ENCODE assay signal across 8 cellular contexts in the genomic region with DNA sequence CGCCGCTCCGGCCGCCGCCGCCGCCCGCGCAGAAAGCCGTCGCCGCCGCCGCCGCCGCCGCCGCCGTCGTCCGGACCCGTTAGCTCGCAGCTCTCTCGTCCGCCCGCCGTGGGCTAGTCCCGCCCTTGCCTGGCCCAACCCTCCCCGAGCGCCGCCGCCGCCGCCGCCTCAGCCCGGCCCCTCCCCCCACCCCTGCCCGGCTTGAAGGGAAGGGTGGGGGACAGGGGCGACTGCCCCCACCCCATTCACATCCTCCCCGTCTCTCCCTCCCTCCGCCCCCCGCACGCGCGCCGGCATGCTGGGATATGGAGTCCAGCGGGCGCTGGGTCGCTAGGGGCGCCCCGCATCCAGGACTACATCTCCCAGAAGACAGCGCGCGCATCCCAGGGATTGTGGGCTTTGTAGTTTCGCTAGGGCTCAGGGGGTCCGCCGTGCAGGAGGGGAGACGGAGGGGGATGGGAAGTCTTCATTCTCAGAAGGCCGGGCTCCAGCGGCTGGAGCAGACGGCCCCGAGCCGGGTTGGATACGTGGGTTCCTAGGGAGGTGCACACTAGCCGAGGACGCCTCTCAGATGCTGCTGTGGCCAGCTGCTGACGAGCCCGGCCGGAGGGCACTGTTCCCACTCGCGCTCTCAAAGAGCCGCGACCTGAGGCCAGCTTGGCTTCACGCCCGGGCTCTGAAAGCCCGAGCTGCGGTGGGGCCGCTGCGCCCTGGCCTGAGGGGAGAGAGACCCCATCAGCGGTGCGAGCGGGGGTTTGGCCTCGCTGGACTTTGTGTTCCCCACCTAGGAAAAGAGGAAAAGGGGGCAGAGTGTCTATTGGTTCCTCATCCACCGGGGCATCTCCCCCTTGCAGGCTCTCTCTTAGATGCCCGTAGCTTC. TPM values are rescaled to one million over a fixed set of nuclear protein-coding genes. Genes with fewer than 3 reads are reported as not detected.
A peak's percentile ranks its signal among the peaks of the same experiment; 100 is the strongest.
DNase-seq lines count a peak whose midpoint lies in the region; ATAC-seq, FAIRE-seq and TF ChIP-seq lines count a peak whose summit lies in the region.

A gene with protein sequence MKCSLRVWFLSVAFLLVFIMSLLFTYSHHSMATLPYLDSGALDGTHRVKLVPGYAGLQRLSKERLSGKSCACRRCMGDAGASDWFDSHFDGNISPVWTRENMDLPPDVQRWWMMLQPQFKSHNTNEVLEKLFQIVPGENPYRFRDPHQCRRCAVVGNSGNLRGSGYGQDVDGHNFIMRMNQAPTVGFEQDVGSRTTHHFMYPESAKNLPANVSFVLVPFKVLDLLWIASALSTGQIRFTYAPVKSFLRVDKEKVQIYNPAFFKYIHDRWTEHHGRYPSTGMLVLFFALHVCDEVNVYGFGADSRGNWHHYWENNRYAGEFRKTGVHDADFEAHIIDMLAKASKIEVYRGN (minus strand): TSS at position 118 of the 880 bp plus-strand sequence. CDS start 40,570 bp downstream, outside the sequence.

- H3K36me3 Mint-ChIP-seq in T-helper 17 cell (ENCODE audit: low read depth), result peaks cover 5% of the 10 kb centered on the region

- peak within 1 kb of the TSS; percentile 94 for H3K27ac Mint-ChIP-seq in T-helper 17 cell

- intact Hi-C loops in left ventricle myocardium superior (cut with micrococcal nuclease), result no loop called here

- no peak for FAIRE-seq in urothelium cell line (lab: Jason Lieb, UNC)

- H3K27me3 Mint-ChIP-seq in T-helper 17 cell, result no peaks in the 10 kb centered on the region

- H3K9me3 ChIP-seq in T-helper 17 cell (ENCODE audit: control insufficient read depth, low read length, poor library complexity, severe bottlenecking), result no peaks in the 10 kb centered on the region

- DNase-seq in NCI-H1436 (lab: John Stamatoyannopoulos, UW) (peak; percentile 94), T-helper 17 cell (peak; percentile 88 to 92 (median 91)), amygdala (lab: John Stamatoyannopoulos, UW) (peak; percentile 73 to 98 (median 92)), left ventricle myocardium superior (peak; percentile 97), pulmonary artery endothelial cell (ENCODE audit: low read depth, low spot score) (peak; percentile 81), urothelium cell line (ENCODE audit: low spot score) (peak; percentile 95)

- peak within 1 kb of the TSS; percentile 95 for H3K4me3 ChIP-seq in GM12875 (ENCODE audit: low read depth, low read length)

- peaks cover 22% of the 10 kb centered on the region for H3K4me1 Mint-ChIP-seq in T-helper 17 cell

- H3K4me3 Mint-ChIP-seq in T-helper 17 cell, result peak within 1 kb of the TSS; percentile 99

- no peak for TF ChIP-seq CTCF in GM12875 (IDR thresholded peaks at IDR 0.05; ENCODE audit: borderline replicate concordance, insufficient read depth, low read depth, low read length)

- peak; percentile 88 for ATAC-seq in HG02759 (IDR thresholded peaks at IDR 0.05; ENCODE audit: unreplicated experiment)
- ATAC-seq in T-helper 17 cell, result peak; percentile 98
- peak; percentile 98 for ATAC-seq in left ventricle myocardium superior

RNA-seq across cellular contexts. Expression of the gene that starts here (rescaled TPM):
- 10 to 100 TPM; 11.8 to 14.4 TPM for total RNA-seq in T-helper 17 cell
- 19.0 TPM for total RNA-seq in left ventricle myocardium superior
- total RNA-seq in pulmonary artery endothelial cell, result 42.4 and 48.1 TPM in 2 replicates

Comparison
In these comparisons a context has a peak if more than half of its experiments do, and no peak if none do; other contexts are left out.
1. Peak in every context shown above with its lines: DNase-seq, ATAC-seq and H3K4me3 ChIP-seq.